Comparison of ENCODE assay signal across 18 cellular contexts in the genomic region with DNA sequence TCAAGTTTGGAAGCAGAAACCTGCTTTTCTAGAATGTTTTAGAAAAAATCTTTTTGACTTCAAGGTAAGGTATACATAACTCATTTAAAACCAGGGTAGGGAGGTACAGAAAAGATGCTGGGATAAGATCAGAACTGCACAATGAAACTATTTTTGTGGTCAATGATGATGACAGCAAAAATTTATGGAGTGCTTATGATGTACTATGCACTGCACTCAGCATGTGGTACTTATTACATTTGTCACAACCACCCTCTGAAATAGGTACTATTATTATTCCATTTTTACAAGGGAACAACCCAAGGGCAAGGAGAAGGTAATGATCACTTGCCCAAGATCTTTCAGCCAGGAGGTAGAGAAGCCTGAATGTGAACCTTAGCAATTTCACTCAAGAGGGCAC. TPM values are rescaled to one million over a fixed set of nuclear protein-coding genes. Genes with fewer than 3 reads are reported as not detected.
"Had no signal": no experiment of that assay in that cellular context is flagged by ENCODE, and none has a peak within 500 bp of the region (broad histone marks: within the 10 kb centered on the region; RNA-seq: fewer than 3 reads in every experiment).

No MANE protein-coding gene starts in this region.

- H3K4me1 ChIP-seq: foreskin keratinocyte, right atrium auricular region, tibial artery, vagina had no signal

- H3K27me3 Mint-ChIP-seq: activated B cell treated with CpG ODN at 0.5 μM for 24 hours had no signal

- H3K4me1 Mint-ChIP-seq: activated B cell treated with CpG ODN at 0.5 μM for 24 hours; stimulated activated naive B cell treated with anti-CD40 and anti-IgM and Interleukin-4, amounts not matched to agents 10 μg/mL and 1 μg/mL and 100 μg/mL, for 72 hours had no signal

- H3K4me3 ChIP-seq: right atrium auricular region, skin epidermis, tibial artery, vagina had no signal

- H3K36me3 ChIP-seq: right atrium auricular region, tibial artery, vagina had no signal

- H3K27ac Mint-ChIP-seq: activated B cell treated with CpG ODN at 0.5 μM for 24 hours; activated CD8-positive, alpha-beta T cell treated with anti-CD3 and anti-CD28 coated beads, Interleukin-2, amount 10 ng/mL, durations not matched to agents 7 days and 5 days; activated naive CD4-positive, alpha-beta T cell treated with anti-CD3 and anti-CD28 coated beads, Interleukin-2, amount 50 U/mL, for 72 hours; progenitor cell of endocrine pancreas; stimulated activated naive B cell treated with anti-CD40 and anti-IgM and Interleukin-4, amounts not matched to agents 10 μg/mL and 1 μg/mL and 100 μg/mL, for 72 hours; T-helper 2 cell treated with Interferon-gamma antibody and Interleukin-4, amounts not matched to agents 5 μg/mL and 100 μg/mL, for 36 hours had no signal

- DNase-seq: activated B cell treated with CpG ODN at 0.5 μM for 24 hours; activated CD4-positive, alpha-beta T cell treated with anti-CD3 and anti-CD28 coated beads for 48 hours; activated CD8-positive, alpha-beta memory T cell treated with anti-CD3 and anti-CD28 coated beads, Interleukin-2, amount 50 U/mL, for 4 hours; activated CD8-positive, alpha-beta T cell treated with anti-CD3 and anti-CD28 coated beads, Interleukin-2, amount 10 ng/mL, durations not matched to agents 7 days and 5 days; activated gamma-delta T cell; activated T-cell treated with anti-CD3 and anti-CD28 coated beads, Interleukin-2, amount 50 U/mL, for 48 hours; amygdala; foreskin keratinocyte; stimulated activated CD4-positive, alpha-beta T cell treated with anti-CD3 and anti-CD28 coated beads, Interleukin-15, amount 100 ng/mL, for 24 hours; stimulated activated CD4-positive, alpha-beta T cell treated with anti-CD3 and anti-CD28 coated beads, Interleukin-4, amount 100 ng/mL, for 1 hour; stimulated activated naive B cell treated with anti-CD40 and anti-IgM and Interleukin-4, amounts not matched to agents 10 μg/mL and 1 μg/mL and 100 μg/mL, for 72 hours; tibial artery had no signal

- H3K4me3 Mint-ChIP-seq: activated B cell treated with CpG ODN at 0.5 μM for 24 hours; activated CD8-positive, alpha-beta T cell treated with anti-CD3 and anti-CD28 coated beads, Interleukin-2, amount 10 ng/mL, durations not matched to agents 7 days and 5 days; stimulated activated naive B cell treated with anti-CD40 and anti-IgM and Interleukin-4, amounts not matched to agents 10 μg/mL and 1 μg/mL and 100 μg/mL, for 72 hours; T-helper 2 cell treated with Interferon-gamma antibody and Interleukin-4, amounts not matched to agents 5 μg/mL and 100 μg/mL, for 36 hours had no signal

- H3K9me3 Mint-ChIP-seq: activated B cell treated with CpG ODN at 0.5 μM for 24 hours; activated naive CD4-positive, alpha-beta T cell treated with anti-CD3 and anti-CD28 coated beads, Interleukin-2, amount 50 U/mL, for 72 hours; stimulated activated naive B cell treated with anti-CD40 and anti-IgM and Interleukin-4, amounts not matched to agents 10 μg/mL and 1 μg/mL and 100 μg/mL, for 72 hours; T-helper 2 cell treated with Interferon-gamma antibody and Interleukin-4, amounts not matched to agents 5 μg/mL and 100 μg/mL, for 36 hours had no signal

- H3K27me3 ChIP-seq: foreskin keratinocyte, right atrium auricular region, tibial artery, vagina had no signal

- H3K9me3 ChIP-seq: right atrium auricular region, tibial artery, vagina had no signal

- H3K36me3 Mint-ChIP-seq: activated naive CD4-positive, alpha-beta T cell treated with anti-CD3 and anti-CD28 coated beads, Interleukin-2, amount 50 U/mL, for 72 hours; stimulated activated naive B cell treated with anti-CD40 and anti-IgM and Interleukin-4, amounts not matched to agents 10 μg/mL and 1 μg/mL and 100 μg/mL, for 72 hours had no signal

RNA-seq across cellular contexts. Expression of a gene that starts 8.0 kb away (rescaled TPM):
- total RNA-seq: activated B cell treated with CpG ODN at 0.5 μM for 24 hours; activated CD8-positive, alpha-beta T cell treated with anti-CD3 and anti-CD28 coated beads, Interleukin-2, amount 10 ng/mL, durations not matched to agents 7 days and 5 days; activated naive CD4-positive, alpha-beta T cell treated with anti-CD3 and anti-CD28 coated beads, Interleukin-2, amount 50 U/mL, for 72 hours; foreskin keratinocyte had no signal
